ENCODE assay signal across 2 cellular contexts in genomic region chr2:237472187-237472712, GRCh38.
TF ChIP-seq lines count a peak whose summit lies in the region.

No MANE protein-coding gene starts in this region.

TF ChIP-seq in A549, 52 proteins besides CTCF, POLR2A, EP300 and RAD21 (continued from another document):
- TF ChIP-seq REST (IDR thresholded peaks at IDR 0.05): no peak
- no peak for TF ChIP-seq CHD4 (IDR thresholded peaks at IDR 0.05; ENCODE audit: borderline replicate concordance)
- TF ChIP-seq BHLHE40 (IDR thresholded peaks at IDR 0.05; ENCODE audit: low read depth, low read length): no peak
- TF ChIP-seq HOXA7 (CRISPR knock-in tag; IDR thresholded peaks at IDR 0.05): no peak
- no peak for TF ChIP-seq CBX8 (IDR thresholded peaks at IDR 0.05)
- TF ChIP-seq JUN (IDR thresholded peaks at IDR 0.05): no peak

TF ChIP-seq in SK-N-SH treated with all-trans-retinoic acid at 6 μM for 48 hours, 23 proteins besides CTCF, POLR2A, EP300 and RAD21 (continued from another document):
- no peak for TF ChIP-seq GLIS3 (CRISPR knock-in tag; IDR thresholded peaks at IDR 0.05)
- no peak for TF ChIP-seq ZNF565 (CRISPR knock-in tag; conservative IDR thresholded peaks at IDR 0.05; ENCODE audit: low read depth)
- TF ChIP-seq CREB5 (CRISPR knock-in tag; IDR thresholded peaks at IDR 0.05; ENCODE audit: low read depth): no peak
- no peak for TF ChIP-seq SNAI2 (CRISPR knock-in tag; IDR thresholded peaks at IDR 0.05)
- TF ChIP-seq CSDC2 (CRISPR knock-in tag; IDR thresholded peaks at IDR 0.05): no peak
- no peak for TF ChIP-seq ESRRG (CRISPR knock-in tag; IDR thresholded peaks at IDR 0.05)
- no peak for TF ChIP-seq ZNF70 (CRISPR knock-in tag; IDR thresholded peaks at IDR 0.05)
- TF ChIP-seq OSR1 (CRISPR knock-in tag; IDR thresholded peaks at IDR 0.05): no peak
- no peak for TF ChIP-seq BACH2 (CRISPR knock-in tag; IDR thresholded peaks at IDR 0.05; ENCODE audit: borderline replicate concordance)
